17 cellular contexts compared by ENCODE assay signal in genomic region chr7:2795906-2796305, GRCh38. TPM values are rescaled to one million over a fixed set of nuclear protein-coding genes. Genes with fewer than 3 reads are reported as not detected.
DNase-seq lines count a peak whose midpoint lies in the region; ATAC-seq and TF ChIP-seq lines count a peak whose summit lies in the region.
"Had no signal": no experiment of that assay in that cellular context is flagged by ENCODE, and none has a peak within 500 bp of the region (broad histone marks: within the 10 kb centered on the region; RNA-seq: fewer than 3 reads in every experiment).

No MANE protein-coding gene starts in this region.

- H3K4me1 ChIP-seq in heart left ventricle, result peaks cover 3 to 41% (median 20%) of the 10 kb centered on the region in 12 donors
- H3K4me1 ChIP-seq in gastrocnemius medialis, result peaks cover 13 to 15% of the 10 kb centered on the region in 2 donors
- no peaks in the 10 kb centered on the region for H3K4me1 ChIP-seq in urinary bladder (ENCODE audit: insufficient read depth)

- H3K9me3 ChIP-seq in heart left ventricle (no peaks in the 10 kb centered on the region), gastrocnemius medialis (no peaks in the 10 kb centered on the region)

- TF ChIP-seq CTCF in heart left ventricle (IDR thresholded peaks at IDR 0.05) (no peak), fibroblast of pulmonary artery (IDR thresholded peaks at IDR 0.05; ENCODE audit: low read length, missing control alignments) (no peak), gastrocnemius medialis (IDR thresholded peaks at IDR 0.05 in 4 of 5, conservative IDR thresholded peaks at IDR 0.05 in 1 of 5) (no peak)

- intact Hi-C loops in heart left ventricle (cut with DNase I), result loop anchor here in 3 of 10 donors (5.0 kb wide), 1 partner anchor 34 kb away; no protein-coding TSS in a partner anchor
- intact Hi-C loops in left ventricle myocardium superior (cut with micrococcal nuclease), result no loop called here
- intact Hi-C loops in gastrocnemius medialis (cut with DNase I; ENCODE audit: low total_unique reads), result loop anchor here (5.0 kb wide), 1 partner anchor 34 kb away; no protein-coding TSS in a partner anchor

- 70 to 79% (median 75%) methylated on average over 9 of the region's 9 CpGs for WGBS in heart left ventricle, 4 donors
- WGBS in urinary bladder, result 81% methylated on average over 9 of the region's 9 CpGs

- H3K4me3 ChIP-seq in heart left ventricle (peak overlapping the region in 6 of 12 donors; percentile 4 to 29 (median 20)), fibroblast of pulmonary artery (replicated peaks; ENCODE audit: low read depth, low read length) (peak overlapping the region; percentile 12), gastrocnemius medialis (peak overlapping the region in 2 of 4 donors; percentile 2 to 13), urinary bladder (ENCODE audit: low read depth, low read length) (no peak overlapping the region)

- in situ Hi-C loops in gastrocnemius medialis (cut with MboI; ENCODE audit: low sequenced_read_pairs in 4 of 4), result no loop called here

- H3K27ac ChIP-seq in heart left ventricle (peak overlapping the region; percentile 47 to 90 (median 78)), gastrocnemius medialis (peak overlapping the region; percentile 38 to 72 (median 58)), urinary bladder (ENCODE audit: low read depth) (peak overlapping the region; percentile 88)

- ATAC-seq in heart left ventricle, result peak in 1 of 4 donors; percentile 2
- ATAC-seq in left ventricle myocardium superior, result no peak
- ATAC-seq in gastrocnemius medialis, result no peak

- DNase-seq in heart left ventricle (no peak), left ventricle myocardium superior (no peak), fibroblast of pulmonary artery (ENCODE audit: low read depth) (no peak), gastrocnemius medialis (no peak), HCEC 1CT (no peak)
- DNase-seq in stimulated activated CD4-positive, alpha-beta T cell treated with anti-CD3 and anti-CD28 coated beads, Interleukin-2, amount 100 ng/mL, for 48 hours, result no peak
- no peak for DNase-seq in activated CD4-positive, alpha-beta T cell treated with anti-CD3 and anti-CD28 coated beads, Interleukin-2, amount 50 U/mL, for 48 hours
- DNase-seq: 8988T; activated CD4-positive, alpha-beta T cell treated with anti-CD3 and anti-CD28 coated beads for 48 hours; activated naive CD4-positive, alpha-beta T cell treated with Interleukin-2 at 50 U/mL for 16 hours; activated T-cell treated with anti-CD3 and anti-CD28 coated beads for 4 hours; cortex of kidney; NCI-H1930; NCI-H446; RPMI8226; stimulated activated naive CD4-positive, alpha-beta T cell treated with Interleukin-2 at 50 U/mL for 16 hours had no signal

- H3K36me3 ChIP-seq in heart left ventricle (peaks cover 0 to 40% (median 34%) of the 10 kb centered on the region in 9 donors), gastrocnemius medialis (peaks cover 0 to 21% of the 10 kb centered on the region in 2 donors), urinary bladder (ENCODE audit: insufficient read depth) (no peaks in the 10 kb centered on the region)

- TF ChIP-seq POLR2A in heart left ventricle (IDR thresholded peaks at IDR 0.05) (no peak), gastrocnemius medialis (IDR thresholded peaks at IDR 0.05) (no peak)

- H3K27me3 ChIP-seq in heart left ventricle, result no peaks in the 10 kb centered on the region
- no peaks in the 10 kb centered on the region for H3K27me3 ChIP-seq in gastrocnemius medialis

RNA-seq across cellular contexts. Expression of gene GNA12, which starts 48.2 kb away (rescaled TPM):
- 10 to 100 TPM; 30.0 to 56.5 (median 34.9) TPM for total RNA-seq in heart left ventricle
- polyA plus RNA-seq in heart left ventricle, result 10 to 100 TPM; 10.7 to 39.3 TPM
- total RNA-seq in left ventricle myocardium superior, result 40.4 TPM
- total RNA-seq in gastrocnemius medialis, result 1 to 10 TPM; 7.6 to 8.4 (median 8.1) TPM
- total RNA-seq in urinary bladder, result 22.1 TPM
- polyA plus RNA-seq in urinary bladder, result 62.6 TPM
